Comparison of ENCODE assay signal across 1 cellular context in genomic region chr4:28772066-28772465, GRCh38.
TF ChIP-seq lines count a peak whose summit lies in the region.

No MANE protein-coding gene starts in this region.

TF ChIP-seq in neural cell, 6 proteins besides CTCF, POLR2A, EP300 and RAD21 (continued from another document):
- no peak for TF ChIP-seq REST (IDR thresholded peaks at IDR 0.05; ENCODE audit: borderline replicate concordance)
- TF ChIP-seq SMC3 (conservative IDR thresholded peaks at IDR 0.05; ENCODE audit: poor library complexity): no peak
- no peak for TF ChIP-seq EZH2 (IDR thresholded peaks at IDR 0.05; ENCODE audit: borderline replicate concordance, insufficient read depth, low read length, poor library complexity, severe bottlenecking)
- TF ChIP-seq TAF1 (IDR thresholded peaks at IDR 0.05; ENCODE audit: low read depth): no peak
